14 cellular contexts compared by ENCODE assay signal in genomic region chr7:95491634-95492314, GRCh38. TPM values are rescaled to one million over a fixed set of nuclear protein-coding genes. Genes with fewer than 3 reads are reported as not detected.
A peak's percentile ranks its signal among the peaks of the same experiment; 100 is the strongest.
DNase-seq lines count a peak whose midpoint lies in the region; ATAC-seq and TF ChIP-seq lines count a peak whose summit lies in the region.
"Had no signal": no experiment of that assay in that cellular context is flagged by ENCODE, and none has a peak within 500 bp of the region (broad histone marks: within the 10 kb centered on the region; RNA-seq: fewer than 3 reads in every experiment).

No MANE protein-coding gene starts in this region.

- in situ Hi-C loops in GM13977 (cut with MboI; ENCODE audit: low pct_unique_long_range_greater_than_20kb, low sequenced_read_pairs, unreplicated experiment): loop anchor here (25.0 kb wide), 1 partner anchor 1054 kb away; no protein-coding TSS in a partner anchor

- no peak for ATAC-seq in GM21515 (IDR thresholded peaks at IDR 0.05; ENCODE audit: unreplicated experiment)

- no peak for TF ChIP-seq CTCF in GM13977 (IDR thresholded peaks at IDR 0.05; ENCODE audit: extremely low read depth, insufficient read depth, missing control alignments)

- DNase-seq in COR-L47 (lab: John Stamatoyannopoulos, UW) (peak; percentile 24), HT-29 (ENCODE audit: low spot score) (peak; percentile 98), NCI-H526 treated with DMSO at 0.1 percent for 48 hours (lab: John Stamatoyannopoulos, UW) (peak; percentile 69), iPS DF 19.7 (ENCODE audit: low read depth, low spot score) (peak; percentile 33), NK-92 (lab: John Stamatoyannopoulos, UW; ENCODE audit: unreplicated experiment) (no peak), GM13977 (ENCODE audit: low spot score) (no peak)
- no peak for DNase-seq in activated CD8-positive, alpha-beta memory T cell treated with anti-CD3 and anti-CD28 coated beads, Interleukin-2, amount 50 U/mL, for 48 hours
- DNase-seq: activated T-cell treated with anti-CD3 and anti-CD28 coated beads, Interleukin-2, amount 50 U/mL, for 24 hours; AML-193; brain microvascular endothelial cell; nucleus accumbens; OCI-M1; stimulated activated naive CD4-positive, alpha-beta T cell had no signal

RNA-seq across cellular contexts. Expression of gene ASB4, which starts 6.0 kb away (rescaled TPM):
- total RNA-seq in HT-29 (2014; rRNA removed; shearing (Covaris generic)): 0.08 and 0.10 TPM in 2 replicates

RNA-seq across cellular contexts. Expression of gene PON2, which starts 56.9 kb away (rescaled TPM):
- total RNA-seq in HT-29 (2014; rRNA removed; shearing (Covaris generic)): 46.3 and 51.1 TPM in 2 replicates

Comparison
In these comparisons a context has a peak if more than half of its experiments do, and no peak if none do; other contexts are left out.
1. DNase-seq: peak in COR-L47 (single experiment), HT-29 (single experiment), NCI-H526 treated with DMSO at 0.1 percent for 48 hours (single experiment) and iPS DF 19.7 (single experiment); none in NK-92 (single experiment), activated CD8-positive, alpha-beta memory T cell treated with anti-CD3 and anti-CD28 coated beads, Interleukin-2, amount 50 U/mL, for 48 hours (single experiment) and GM13977 (single experiment).